Comparison of ENCODE assay signal across 1 cellular context in genomic region chr2:74555610-74556103, GRCh38.
TF ChIP-seq lines count a peak whose summit lies in the region.

No MANE protein-coding gene starts in this region.

TF ChIP-seq in SK-N-SH treated with all-trans-retinoic acid at 6 μM for 48 hours, 23 proteins besides CTCF, POLR2A, EP300 and RAD21 (continued from another document):
- TF ChIP-seq POU6F1 (CRISPR knock-in tag; IDR thresholded peaks at IDR 0.05; ENCODE audit: borderline replicate concordance, low read depth) = no peak
